34 cellular contexts compared by ENCODE assay signal in genomic region chr16:51624083-51624775, GRCh38.
DNase-seq lines count a peak whose midpoint lies in the region; FAIRE-seq and TF ChIP-seq lines count a peak whose summit lies in the region.
"Had no signal": no experiment of that assay in that cellular context is flagged by ENCODE, and none has a peak within 500 bp of the region (broad histone marks: within the 10 kb centered on the region; RNA-seq: fewer than 3 reads in every experiment).

No MANE protein-coding gene starts in this region.

- POLR2A ChIA-PET in A673 (lab: Charles Lee; ENCODE audit: low non-redundant PET): no interaction called here

- peaks cover 9% of the 10 kb centered on the region for H3K9me3 ChIP-seq in A673 (ENCODE audit: low read depth, low read length, poor library complexity, severe bottlenecking)
- no peaks in the 10 kb centered on the region for H3K9me3 ChIP-seq in adipocyte (ENCODE audit: control insufficient read depth, low read length)
- peaks cover 7% of the 10 kb centered on the region for H3K9me3 ChIP-seq in keratinocyte (ENCODE audit: control insufficient read depth, low read depth, low read length)
- H3K9me3 ChIP-seq: colonic mucosa, gastroesophageal sphincter, tibial nerve had no signal

- CTCF ChIA-PET in A673 (lab: Charles Lee): interaction anchor here (0.5 kb wide), 1 partner anchor 207 kb away, joined by 3 read pairs; no protein-coding TSS in a partner anchor

- H3K27ac ChIP-seq in A673 (ENCODE audit: low read depth, low read length, poor library complexity, severe bottlenecking) (peak overlapping the region; percentile 72), keratinocyte (ENCODE audit: control insufficient read depth, insufficient read depth, low read length) (no peak overlapping the region)
- H3K27ac ChIP-seq: cardiac muscle cell, colonic mucosa, gastroesophageal sphincter, left lung, tibial nerve had no signal

- no peak overlapping the region for H3K9ac ChIP-seq in adipocyte (ENCODE audit: low read length)
- H3K9ac ChIP-seq in keratinocyte (ENCODE audit: control insufficient read depth, extremely low read depth, insufficient read depth, low read length): no peak overlapping the region

- peaks cover 24% of the 10 kb centered on the region for H3K4me1 ChIP-seq in A673 (ENCODE audit: insufficient read depth, low read length, poor library complexity, severe bottlenecking)
- H3K4me1 ChIP-seq in adipocyte (ENCODE audit: control insufficient read depth, insufficient read depth, low read length): no peaks in the 10 kb centered on the region
- no peaks in the 10 kb centered on the region for H3K4me1 ChIP-seq in keratinocyte (ENCODE audit: control insufficient read depth, extremely low read depth, insufficient read depth, low read length)
- H3K4me1 ChIP-seq: colonic mucosa, gastroesophageal sphincter, left lung, tibial nerve had no signal

- no peak overlapping the region for H3K4me2 ChIP-seq in keratinocyte (ENCODE audit: control insufficient read depth, extremely low read depth, insufficient read depth, low read depth, low read length)

- peaks cover 18% of the 10 kb centered on the region for H3K9me3 Mint-ChIP-seq in HFFc6

- peak overlapping the region; percentile 87; the same call in 1 of the 2 replicates for H3K27ac Mint-ChIP-seq in HFFc6
- H3K27ac Mint-ChIP-seq: activated CD8-positive, alpha-beta T cell treated with anti-CD3 and anti-CD28 coated beads for 36 hours; activated T-helper 17 cell treated with anti-CD3 and anti-CD28 coated beads, Interleukin-2, amount 50 U/mL, for 72 hours; immature natural killer cell; naive thymus-derived CD8-positive, alpha-beta T cell had no signal

- H3K4me3 ChIP-seq in A673 (ENCODE audit: low read depth, low read length, poor library complexity, severe bottlenecking) (no peak overlapping the region), adipocyte (ENCODE audit: low read length) (no peak overlapping the region), keratinocyte (ENCODE audit: control insufficient read depth in 2 of 3, extremely low read depth in 1 of 3, insufficient read depth in 2 of 3, low read depth in 1 of 3, low read length in 3 of 3) (no peak overlapping the region)
- H3K4me3 ChIP-seq: cardiac muscle cell, colonic mucosa, gastroesophageal sphincter, left lung, tibial nerve had no signal

- H3K27me3 ChIP-seq in A673 (replicated peaks; ENCODE audit: insufficient read depth, low read depth, low read length, poor library complexity) (no peaks in the 10 kb centered on the region), adipocyte (replicated peaks; ENCODE audit: control insufficient read depth, insufficient read depth, low read length) (no peaks in the 10 kb centered on the region), keratinocyte (ENCODE audit: control insufficient read depth, extremely low read depth, insufficient read depth, low read length) (no peaks in the 10 kb centered on the region)
- H3K27me3 ChIP-seq: cardiac muscle cell, colonic mucosa, gastroesophageal sphincter, left lung, tibial nerve had no signal

- no peak for TF ChIP-seq POLR2A in GM12892 (IDR thresholded peaks at IDR 0.05; ENCODE audit: low read depth, low read length)

- FAIRE-seq in keratinocyte (lab: Jason Lieb, UNC) (peak; percentile 69), GM12892 (lab: Jason Lieb, UNC) (no peak)
- FAIRE-seq: HepG2, small intestine, TTC549 had no signal

- H3K36me3 Mint-ChIP-seq in HFFc6 (ENCODE audit: low read depth): no peaks in the 10 kb centered on the region; the same call in 1 of the 2 replicates

- peak overlapping the region; percentile 74; the same call in 1 of the 2 replicates for H3K4me3 Mint-ChIP-seq in HFFc6
- H3K4me3 Mint-ChIP-seq: activated CD8-positive, alpha-beta T cell treated with anti-CD3 and anti-CD28 coated beads for 36 hours; activated T-helper 17 cell treated with anti-CD3 and anti-CD28 coated beads, Interleukin-2, amount 50 U/mL, for 72 hours; immature natural killer cell; naive thymus-derived CD8-positive, alpha-beta T cell had no signal

- intact Hi-C loops in A673 (cut with micrococcal nuclease; ENCODE audit: unreplicated experiment): loop anchor here (5.0 kb wide), 1 partner anchor 192 kb away; no protein-coding TSS in a partner anchor

- dilution Hi-C loops in keratinocyte (cut with MboI; ENCODE audit: extremely low pct_ligation_motif_present, low sequenced_read_pairs): no loop called here

- no peaks in the 10 kb centered on the region for H3K9me1 ChIP-seq in keratinocyte (ENCODE audit: control insufficient read depth, extremely low read depth, insufficient read depth, low read length)

- no TSS peak for BruUV-seq in A673 (replicated peaks; lab: Mats Ljungman, UMichigan)

- no peak for TF ChIP-seq CTCF in A673 (conservative IDR thresholded peaks at IDR 0.05; ENCODE audit: low read depth, low read length)
- no peak for TF ChIP-seq CTCF in HFFc6 (IDR thresholded peaks at IDR 0.05)
- TF ChIP-seq CTCF in keratinocyte (optimal IDR thresholded peaks at IDR 0.05 in 1 of 3, IDR thresholded peaks at IDR 0.05 in 1 of 3, conservative IDR thresholded peaks at IDR 0.05 in 1 of 3; ENCODE audit: extremely low read depth in 1 of 3, insufficient read depth in 2 of 3, low read length in 3 of 3): no peak

- H2AFZ ChIP-seq in keratinocyte (ENCODE audit: control insufficient read depth, low read length): peak overlapping the region; percentile 23

- DNase-seq in A673 (ENCODE audit: low spot score): peak; percentile 93
- peak; percentile 70 for DNase-seq in HFFc6
- peak; percentile 9 for DNase-seq in adipocyte (ENCODE audit: low read depth)
- no peak for DNase-seq in keratinocyte (ENCODE audit: low read depth, low spot score)
- no peak for DNase-seq in NCI-H2081 (lab: John Stamatoyannopoulos, UW)
- DNase-seq in NK-92 (lab: John Stamatoyannopoulos, UW; ENCODE audit: unreplicated experiment): no peak
- no peak for DNase-seq in GM12892 (ENCODE audit: insufficient read length)
- DNase-seq in ureter (ENCODE audit: low spot score): no peak
- DNase-seq: ACHN; activated CD4-positive, CD25-positive, alpha-beta regulatory T cell treated with anti-CD3 and anti-CD28 coated beads, Interleukin-2, amount 50 U/mL, for 72 hours; activated CD8-positive, alpha-beta T cell treated with anti-CD3 and anti-CD28 coated beads for 36 hours; activated naive CD4-positive, alpha-beta T cell treated with anti-CD3 and anti-CD28 coated beads, Interleukin-2, amount 50 U/mL, for 16 hours; C1 segment of cervical spinal cord; colonic mucosa; COR-L47; DMS53; effector memory CD4-positive, alpha-beta T cell; GF-D8; hypothalamus; immature natural killer cell; left lung; midbrain; naive thymus-derived CD8-positive, alpha-beta T cell; NCI-H1092; NCI-H187 treated with DMSO at 0.1 percent for 48 hours; NCI-H526; small intestine; stimulated activated CD4-positive, alpha-beta T cell treated with anti-CD3 and anti-CD28 coated beads, Interleukin-2, amount 100 ng/mL, for 24 hours had no signal

- H3K27me3 Mint-ChIP-seq in HFFc6 (ENCODE audit: insufficient read depth): no peaks in the 10 kb centered on the region; the same call in none of the 2 replicates
- H3K27me3 Mint-ChIP-seq: activated CD8-positive, alpha-beta T cell treated with anti-CD3 and anti-CD28 coated beads for 36 hours; activated T-helper 17 cell treated with anti-CD3 and anti-CD28 coated beads, Interleukin-2, amount 50 U/mL, for 72 hours had no signal

- H3K4me1 Mint-ChIP-seq in HFFc6 (ENCODE audit: low read depth): peaks cover 20% of the 10 kb centered on the region; the same call in 1 of the 2 replicates
- H3K4me1 Mint-ChIP-seq: activated T-helper 17 cell treated with anti-CD3 and anti-CD28 coated beads, Interleukin-2, amount 50 U/mL, for 72 hours; immature natural killer cell; naive thymus-derived CD8-positive, alpha-beta T cell had no signal

- no peaks in the 10 kb centered on the region for H3K79me2 ChIP-seq in keratinocyte (ENCODE audit: control insufficient read depth, insufficient read depth, low read length)

- no peaks in the 10 kb centered on the region for H4K20me1 ChIP-seq in keratinocyte (ENCODE audit: control insufficient read depth, extremely low read depth, insufficient read depth, low read length)

- no peaks in the 10 kb centered on the region for H3K36me3 ChIP-seq in A673 (ENCODE audit: insufficient read depth, low read length, poor library complexity, severe bottlenecking)
- H3K36me3 ChIP-seq in adipocyte (ENCODE audit: control insufficient read depth, insufficient read depth, low read length, severe bottlenecking): no peaks in the 10 kb centered on the region
- no peaks in the 10 kb centered on the region for H3K36me3 ChIP-seq in keratinocyte (ENCODE audit: control insufficient read depth in 2 of 2, extremely low read depth in 1 of 2, insufficient read depth in 2 of 2, low read length in 2 of 2)
- H3K36me3 ChIP-seq: cardiac muscle cell, colonic mucosa, gastroesophageal sphincter, left lung, tibial nerve had no signal

Comparison
In these comparisons a context has a peak if more than half of its experiments do, and no peak if none do; other contexts are left out.
1. DNase-seq: peak in A673 (single experiment), HFFc6 (single experiment) and adipocyte (single experiment); none in keratinocyte (single experiment), NCI-H2081 (0 of 2), NK-92 (single experiment), GM12892 (single experiment) and ureter (single experiment).